In the genomic region with DNA sequence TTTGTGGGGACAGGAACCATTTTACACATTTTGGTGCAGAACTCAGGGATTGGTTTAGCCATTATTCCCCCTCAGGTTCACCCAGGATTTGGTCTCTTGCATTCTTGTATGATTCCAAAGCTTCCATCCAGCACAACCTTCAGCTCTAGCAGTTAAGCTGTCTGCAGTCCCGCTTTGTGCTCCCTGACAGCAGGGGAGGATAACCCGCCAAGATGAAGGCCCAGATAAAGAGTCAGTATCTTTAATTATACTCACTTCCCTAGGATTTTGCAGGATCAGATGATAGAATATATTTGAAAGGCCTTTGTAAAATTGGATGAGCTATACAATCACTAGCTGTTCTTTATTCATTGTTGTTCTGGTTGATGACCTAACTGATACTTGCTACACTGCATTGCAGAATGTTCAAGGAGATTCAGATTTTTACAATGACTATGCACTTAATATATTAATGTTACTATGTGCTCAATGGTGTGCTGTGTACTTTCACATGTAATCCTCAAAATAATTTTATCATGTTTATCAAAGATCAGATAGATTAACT, we compare ENCODE assay signal across 16 cellular contexts. TPM values are rescaled to one million over a fixed set of nuclear protein-coding genes. Genes with fewer than 3 reads are reported as not detected.
DNase-seq lines count a peak whose midpoint lies in the region; ATAC-seq, FAIRE-seq and TF ChIP-seq lines count a peak whose summit lies in the region.
"Had no signal": no experiment of that assay in that cellular context is flagged by ENCODE, and none has a peak within 500 bp of the region (broad histone marks: within the 10 kb centered on the region; RNA-seq: fewer than 3 reads in every experiment).

No MANE protein-coding gene starts in this region.

- no peaks in the 10 kb centered on the region for H3K9me1 ChIP-seq in K562 (ENCODE audit: control insufficient read depth, insufficient read depth, low read length)
- no peaks in the 10 kb centered on the region for H3K9me1 ChIP-seq in keratinocyte (ENCODE audit: control insufficient read depth, extremely low read depth, insufficient read depth, low read length)

- no TSS peak for BruUV-seq in K562 (replicated peaks; lab: Mats Ljungman, UMichigan)

- H3K27me3 ChIP-seq in left ventricle myocardium inferior (ENCODE audit: low read depth) (no peaks in the 10 kb centered on the region), K562 (ENCODE audit: control insufficient read depth in 2 of 2, insufficient read depth in 2 of 2, low read length in 2 of 2) (no peaks in the 10 kb centered on the region), keratinocyte (ENCODE audit: control insufficient read depth, extremely low read depth, insufficient read depth, low read length) (no peaks in the 10 kb centered on the region)

- no peak for TF ChIP-seq RAD21 in K562 (CRISPR knock-in tag; conservative IDR thresholded peaks at IDR 0.05 in 1 of 2, IDR thresholded peaks at IDR 0.05 in 1 of 2)

- H2AFZ ChIP-seq in K562 (ENCODE audit: low read depth, low read length) = no peak overlapping the region
- H2AFZ ChIP-seq in keratinocyte (ENCODE audit: control insufficient read depth, low read length) = no peak overlapping the region

- ATAC-seq in left cardiac atrium (no peak), K562 (no peak), HG02798 (IDR thresholded peaks at IDR 0.05; ENCODE audit: poor library complexity, unreplicated experiment) (no peak), GM21515 (IDR thresholded peaks at IDR 0.05; ENCODE audit: unreplicated experiment) (no peak)
- ATAC-seq: activated CD8-positive, alpha-beta T cell treated with anti-CD3 and anti-CD28 coated beads for 36 hours had no signal

- H4K20me1 ChIP-seq in K562 (replicated peaks; ENCODE audit: control insufficient read depth, insufficient read depth, low read length) (no peaks in the 10 kb centered on the region), keratinocyte (ENCODE audit: control insufficient read depth, extremely low read depth, insufficient read depth, low read length) (no peaks in the 10 kb centered on the region)

- H3K79me2 ChIP-seq in K562 (ENCODE audit: control insufficient read depth, insufficient read depth, low read length) = no peaks in the 10 kb centered on the region
- H3K79me2 ChIP-seq in keratinocyte (ENCODE audit: control insufficient read depth, insufficient read depth, low read length) = peaks cover 2% of the 10 kb centered on the region

- H3K4me3 ChIP-seq in left ventricle myocardium inferior (no peak overlapping the region), K562 (no peak overlapping the region), keratinocyte (ENCODE audit: control insufficient read depth in 2 of 3, extremely low read depth in 1 of 3, insufficient read depth in 2 of 3, low read depth in 1 of 3, low read length in 3 of 3) (peak overlapping the region in 1 of 3 experiments; percentile 1)
- H3K4me3 ChIP-seq: skin epidermis had no signal

- no peak for FAIRE-seq in K562 (lab: Jason Lieb, UNC)
- no peak for FAIRE-seq in keratinocyte (lab: Jason Lieb, UNC)
- FAIRE-seq: frontal cortex, GM12892 had no signal

- CTCF ChIA-PET in K562 (lab: Yijun Ruan, JAX; ENCODE audit: low intra/inter-chr PET ratio) = no interaction called here

- intact Hi-C loops in left ventricle myocardium inferior (cut with micrococcal nuclease) (no loop called here), left cardiac atrium (cut with DNase I) (no loop called here), K562 (cut with micrococcal nuclease) (no loop called here)

- 63% methylated on average over 2 of the region's 2 CpGs for WGBS in K562 (ENCODE audit: insufficient coverage, low coverage, missing lambda C conversion rate)

- H3K9me3 ChIP-seq in left ventricle myocardium inferior (replicated peaks) = no peaks in the 10 kb centered on the region
- no peaks in the 10 kb centered on the region for H3K9me3 ChIP-seq in K562 (replicated peaks; ENCODE audit: control insufficient read depth, insufficient read depth, low read depth, low read length)
- H3K9me3 ChIP-seq in keratinocyte (ENCODE audit: control insufficient read depth, low read depth, low read length) = no peaks in the 10 kb centered on the region

- no peak for TF ChIP-seq POLR2A in K562 (conservative IDR thresholded peaks at IDR 0.05)

- H3K27ac ChIP-seq in left ventricle myocardium inferior (replicated peaks) (peak overlapping the region; percentile 80), K562 (ENCODE audit: extremely low read depth, low read depth, low read length) (no peak overlapping the region), keratinocyte (ENCODE audit: control insufficient read depth, insufficient read depth, low read length) (peak overlapping the region; percentile 83)

- H3K36me3 ChIP-seq in left ventricle myocardium inferior = no peaks in the 10 kb centered on the region
- peaks cover 30% of the 10 kb centered on the region; the same call in 2 of the 3 replicates for H3K36me3 ChIP-seq in K562 (ENCODE audit: control insufficient read depth, insufficient read depth, low read length)
- H3K36me3 ChIP-seq in keratinocyte (ENCODE audit: control insufficient read depth in 2 of 2, extremely low read depth in 1 of 2, insufficient read depth in 2 of 2, low read length in 2 of 2) = peaks cover 0 to 11% of the 10 kb centered on the region in 2 experiments

- dilution Hi-C loops in keratinocyte (cut with MboI; ENCODE audit: extremely low pct_ligation_motif_present, low sequenced_read_pairs) = no loop called here

- POLR2A ChIA-PET in K562 (lab: Yijun Ruan, JAX) = interaction anchor here (0.8 to 5.0 kb wide), 5 partner anchors 8 to 185 kb away, joined by 3 to 35 read pairs (median 3); no protein-coding TSS in a partner anchor

- in situ Hi-C loops in K562 (cut with MboI) = no loop called here

- no peak overlapping the region for H3K4me2 ChIP-seq in K562 (ENCODE audit: insufficient read depth, low read length)
- peak overlapping the region; percentile 82 for H3K4me2 ChIP-seq in keratinocyte (ENCODE audit: control insufficient read depth, extremely low read depth, insufficient read depth, low read depth, low read length)

- no peak overlapping the region for H3K9ac ChIP-seq in K562 (ENCODE audit: insufficient read depth in 1 of 2, low read depth in 2 of 2, low read length in 2 of 2)
- H3K9ac ChIP-seq in keratinocyte (ENCODE audit: control insufficient read depth, extremely low read depth, insufficient read depth, low read length) = peak overlapping the region; percentile 65

- H3K4me1 ChIP-seq in left ventricle myocardium inferior (peaks cover 43% of the 10 kb centered on the region), K562 (replicated peaks in 1 of 2; ENCODE audit: control insufficient read depth in 2 of 2, insufficient read depth in 2 of 2, low read length in 2 of 2) (peaks cover 8 to 32% of the 10 kb centered on the region in 2 experiments; a peak in 4 of 5 replicates), keratinocyte (ENCODE audit: control insufficient read depth, extremely low read depth, insufficient read depth, low read length) (peaks cover 49% of the 10 kb centered on the region)

- 0 out of 2 replicates have a peak, but pooled peaks have one; percentile 9 for TF ChIP-seq EP300 in K562 (IDR thresholded peaks at IDR 0.05; ENCODE audit: low read length)

- DNase-seq in left ventricle myocardium inferior = no peak
- DNase-seq in left cardiac atrium = no peak
- peak in 1 of 4 experiments; percentile 35 for DNase-seq in K562 (ENCODE audit: extremely low read depth in 1 of 4, low spot score in 3 of 4)
- no peak for DNase-seq in keratinocyte (ENCODE audit: low read depth, low spot score)
- DNase-seq in NCI-H2196 treated with DMSO at 0.1 percent for 48 hours (lab: John Stamatoyannopoulos, UW; ENCODE audit: unreplicated experiment) = no peak
- no peak for DNase-seq in GDM1 (lab: John Stamatoyannopoulos, UW)
- DNase-seq: activated CD8-positive, alpha-beta T cell treated with anti-CD3 and anti-CD28 coated beads for 36 hours; activated naive CD4-positive, alpha-beta T cell treated with anti-CD3 and anti-CD28 coated beads, Interleukin-2, amount 10 ng/mL, durations not matched to agents 7 days and 5 days; DMS79; kidney glomerular epithelial cell; T-helper 9 cell had no signal

- TF ChIP-seq CTCF in left ventricle myocardium inferior (IDR thresholded peaks at IDR 0.05; ENCODE audit: borderline replicate concordance) (no peak), K562 (IDR thresholded peaks at IDR 0.05 in 2 of 3, conservative IDR thresholded peaks at IDR 0.05 in 1 of 3; ENCODE audit: insufficient read depth in 2 of 3, low read depth in 1 of 3, low read length in 3 of 3) (no peak), keratinocyte (optimal IDR thresholded peaks at IDR 0.05 in 1 of 3, IDR thresholded peaks at IDR 0.05 in 1 of 3, conservative IDR thresholded peaks at IDR 0.05 in 1 of 3; ENCODE audit: extremely low read depth in 1 of 3, insufficient read depth in 2 of 3, low read length in 3 of 3) (no peak)

RNA-seq across cellular contexts. Expression of a gene that starts 49.8 kb away (rescaled TPM):
- total RNA-seq in left ventricle myocardium inferior = 154 TPM
- 10 to 100 TPM; 54.0 to 80.0 TPM for total RNA-seq in left cardiac atrium
- total RNA-seq in K562 (2011; cell fraction: chromatin; rRNA removed; ENCODE audit: low replicate concordance) = 283 and 319 TPM in 2 replicates
- 209 and 233 TPM in 2 replicates for total RNA-seq in K562 (2011; cell fraction: nucleolus; rRNA removed)
- total RNA-seq in K562 (2011; cell fraction: nucleoplasm; rRNA removed) = 244 and 265 TPM in 2 replicates
- total RNA-seq in K562 (2014; rRNA removed) = 104 and 148 TPM in 2 replicates
- total RNA-seq in K562 (2014; rRNA removed; fragmentation: Illumina TruSeq; extraction: Trizol) = 168 and 185 TPM in 2 replicates
- 111 and 117 TPM in 2 replicates for total RNA-seq in K562 (2015; rRNA removed; fragmentation: Illumina TruSeq; extraction: Trizol)
- total RNA-seq in K562 (2021) = 151 and 169 TPM in 2 replicates
- polyA plus RNA-seq in K562 (2011; rRNA removed) = 229 and 244 TPM in 2 replicates
- 256 and 343 TPM in 2 replicates for polyA plus RNA-seq in K562 (2011; cell fraction: cytosol; rRNA removed)
- polyA plus RNA-seq in K562 (2011; cell fraction: nucleus; rRNA removed) = 106 and 150 TPM in 2 replicates
- 100 and 134 TPM in 2 replicates for polyA plus RNA-seq in K562 (2012)
- 109 and 137 TPM in 2 replicates for polyA plus RNA-seq in K562 (2014; fragmentation: Illumina TruSeq; extraction: Trizol)
- polyA plus RNA-seq in K562 (2014; fragmentation: Nextera tagmentation; extraction: Ambion mirVana) = 10 to 100 TPM; 79.0 to 82.5 TPM
- 73.1 and 85.6 TPM in 2 replicates for polyA plus RNA-seq in K562 (2014; rRNA removed)
- 488 and 502 TPM in 2 replicates for polyA minus RNA-seq in K562 (2011; rRNA and poly(A)+ RNA removed)
- 198 and 213 TPM in 2 replicates for polyA minus RNA-seq in K562 (2011; cell fraction: cytosol; rRNA and poly(A)+ RNA removed)
- polyA minus RNA-seq in K562 (2011; cell fraction: nucleus; rRNA and poly(A)+ RNA removed) = 56.5 and 94.0 TPM in 2 replicates
- polyA plus RNA-seq in keratinocyte = 221 to 269 TPM (median 242 TPM) in 3 replicates
- 66.2 TPM for polyA plus RNA-seq in keratinocyte (2011; ENCODE audit: low read depth)
- 29.6 and 51.5 TPM in 2 replicates for polyA plus RNA-seq in keratinocyte (2011; cell fraction: cytosol; rRNA removed)
- polyA plus RNA-seq in keratinocyte (2011; cell fraction: nucleus; rRNA removed) = 292 and 392 TPM in 2 replicates
- 114 and 178 TPM in 2 replicates for polyA plus RNA-seq in keratinocyte (2012; ENCODE audit: low replicate concordance)
- 315 to 729 TPM (median 646 TPM) in 3 replicates for polyA minus RNA-seq in keratinocyte
- 218 TPM for polyA minus RNA-seq in keratinocyte (2011; cell fraction: cytosol; rRNA and poly(A)+ RNA removed)
- polyA minus RNA-seq in keratinocyte (2011; cell fraction: nucleus; rRNA and poly(A)+ RNA removed) = 362 and 575 TPM in 2 replicates
